Comparison of ENCODE assay signal across 26 cellular contexts in the genomic region with DNA sequence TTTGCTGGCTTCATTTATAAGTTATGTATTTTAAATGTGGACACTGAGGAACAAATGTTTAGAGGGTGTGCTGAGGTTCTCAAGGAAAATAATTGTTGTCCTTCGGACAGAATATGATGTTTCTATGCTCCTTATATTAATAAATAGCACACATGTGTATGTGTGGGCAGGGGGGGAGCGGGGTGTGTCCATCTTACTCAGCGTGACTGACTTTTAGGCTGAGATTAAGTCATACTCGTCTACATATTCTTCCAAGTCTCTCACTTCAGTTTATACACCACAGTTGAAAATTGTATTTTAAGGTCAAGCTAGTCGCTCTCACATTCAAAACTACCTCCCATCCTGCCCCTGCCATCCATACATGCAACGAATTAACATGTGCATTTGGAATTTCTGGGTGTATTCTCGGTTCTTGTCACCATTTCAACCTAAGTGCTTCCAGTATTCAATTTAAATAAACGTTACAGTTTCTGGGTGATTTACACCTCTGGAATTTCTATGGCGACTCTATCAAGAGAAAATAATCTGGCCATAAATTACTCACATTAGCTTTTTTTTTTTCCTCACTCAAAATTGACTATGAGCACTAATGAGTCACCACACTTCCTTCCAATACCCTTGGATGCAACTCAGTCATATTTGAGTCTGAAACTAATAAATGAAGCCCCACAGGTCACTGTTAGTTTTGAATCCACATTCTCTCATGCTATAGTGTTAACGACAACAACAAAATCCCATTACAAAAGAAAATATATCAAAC. TPM values are rescaled to one million over a fixed set of nuclear protein-coding genes. Genes with fewer than 3 reads are reported as not detected.
A peak's percentile ranks its signal among the peaks of the same experiment; 100 is the strongest.
DNase-seq lines count a peak whose midpoint lies in the region; ATAC-seq, FAIRE-seq and TF ChIP-seq lines count a peak whose summit lies in the region.
"Had no signal": no experiment of that assay in that cellular context is flagged by ENCODE, and none has a peak within 500 bp of the region (broad histone marks: within the 10 kb centered on the region; RNA-seq: fewer than 3 reads in every experiment).

No MANE protein-coding gene starts in this region.

- H3F3A ChIP-seq in GM23248 (ENCODE audit: insufficient read depth) = no peaks in the 10 kb centered on the region

- H3K9me3 ChIP-seq in GM23248 (ENCODE audit: low read depth) (no peaks in the 10 kb centered on the region), thyroid gland (no peaks in the 10 kb centered on the region)
- H3K9me3 ChIP-seq: Caco-2, gastrocnemius medialis, tibial nerve had no signal

- WGBS in GM23248 (ENCODE audit: low coverage in 1 of 2, low lambda C conversion rate in 2 of 2, missing lambda C conversion rate in 2 of 2), 2 experiments = 36 to 42% methylated on average over 10 of the region's 10 CpGs
- 79% methylated on average over 10 of the region's 10 CpGs for WGBS in thyroid gland, 2 donors

- no peak for TF ChIP-seq POLR2A in thyroid gland (IDR thresholded peaks at IDR 0.05)

- H3K27ac ChIP-seq in GM23248 (no peak overlapping the region), thyroid gland (no peak overlapping the region)
- H3K27ac ChIP-seq: gastrocnemius medialis, tibial nerve had no signal

- no peak for TF ChIP-seq CTCF in thyroid gland (IDR thresholded peaks at IDR 0.05)

- no peaks in the 10 kb centered on the region for H3K9me2 ChIP-seq in GM23248 (ENCODE audit: insufficient read depth)

- no peak overlapping the region for H2AFZ ChIP-seq in GM23248

- H3K4me1 ChIP-seq in GM23248 (ENCODE audit: insufficient read depth) (0 out of 2 replicates have a peak, but pooled peaks cover 5% of the 10 kb centered on the region), thyroid gland (no peaks in the 10 kb centered on the region)
- H3K4me1 ChIP-seq: Caco-2, gastrocnemius medialis had no signal

- no peaks in the 10 kb centered on the region for H3K79me2 ChIP-seq in GM23248 (ENCODE audit: insufficient read depth)

- intact Hi-C loops in thyroid gland (cut with DNase I) = no loop called here

- H3K4me2 ChIP-seq in GM23248 (ENCODE audit: unreplicated experiment) = no peak overlapping the region

- in situ Hi-C loops in GM23248 (cut with MboI) = no loop called here

- H3K36me3 ChIP-seq in GM23248 (ENCODE audit: low read depth) (no peaks in the 10 kb centered on the region), thyroid gland (no peaks in the 10 kb centered on the region)
- H3K36me3 ChIP-seq: gastrocnemius medialis, tibial nerve had no signal

- no peaks in the 10 kb centered on the region for H4K20me1 ChIP-seq in GM23248 (ENCODE audit: insufficient read depth)

- H3K4me3 ChIP-seq in GM23248 (no peak overlapping the region), thyroid gland (replicated peaks in 1 of 3) (no peak overlapping the region)
- H3K4me3 ChIP-seq: gastrocnemius medialis, GM12878, tibial nerve had no signal

- peak; percentile 74 for FAIRE-seq in RCC 7860 (lab: Jason Lieb, UNC)
- FAIRE-seq: GM12878 had no signal

- H3K9ac ChIP-seq in GM23248 = no peak overlapping the region

- DNase-seq in GM23248 (peak; percentile 9), RCC 7860 (ENCODE audit: low spot score) (peak; percentile 66), dermis blood vessel endothelial cell (peak; percentile 5), left kidney (ENCODE audit: low read depth, low spot score) (peak; percentile 24), thyroid gland (no peak)
- DNase-seq in stimulated activated CD4-positive, alpha-beta T cell treated with anti-CD3 and anti-CD28 coated beads, Interleukin-2, amount 100 ng/mL, for 24 hours = no peak
- DNase-seq: activated CD4-positive, alpha-beta T cell treated with anti-CD3 and anti-CD28 coated beads for 1 hour; activated naive CD4-positive, alpha-beta T cell; activated T-cell treated with anti-CD3 and anti-CD28 coated beads, Interleukin-2, amount 50 U/mL, for 24 hours; amniotic stem cell; Caco-2; DMS79 treated with DMSO at 0.1 percent for 48 hours; gastrocnemius medialis; NCI-H1417; NCI-H524; nucleus accumbens; Right ventricle myocardium superior; stimulated activated CD4-positive, alpha-beta T cell treated with anti-CD3 and anti-CD28 coated beads, Interleukin-12 subunit alpha, Interleukin-12 subunit beta, amount 100 ng/mL, for 4 hours; stimulated activated naive CD8-positive, alpha-beta T cell treated with anti-CD3 and anti-CD28 coated beads, Interleukin-15, amount 100 ng/mL, for 72 hours had no signal

- no peak for ATAC-seq in HG03159 (IDR thresholded peaks at IDR 0.05; ENCODE audit: unreplicated experiment)
- no peak for ATAC-seq in HG02763 (IDR thresholded peaks at IDR 0.05; ENCODE audit: unreplicated experiment)
- ATAC-seq: gastrocnemius medialis; GM12878; stimulated activated naive CD8-positive, alpha-beta T cell treated with anti-CD3 and anti-CD28 coated beads, Interleukin-15, amount 100 ng/mL, for 72 hours had no signal

- no peaks in the 10 kb centered on the region for H3K27me3 ChIP-seq in GM23248 (replicated peaks; ENCODE audit: insufficient read depth)
- no peaks in the 10 kb centered on the region for H3K27me3 ChIP-seq in thyroid gland
- H3K27me3 ChIP-seq: gastrocnemius medialis, tibial nerve had no signal

RNA-seq across cellular contexts. Expression of a gene that starts 3.2 kb away (rescaled TPM):
- total RNA-seq in GM23248 (2014; rRNA removed; shearing (Covaris generic)) = not detected in 2 replicates
- polyA plus RNA-seq in GM23248 (2016; fragmentation: Nextera tagmentation; extraction: Ambion mirVana) = not detected in 2 replicates
- total RNA-seq in dermis blood vessel endothelial cell = not detected in 2 replicates
- total RNA-seq in thyroid gland = not detected
- total RNA-seq: epithelial cell of proximal tubule, gastrocnemius medialis, kidney epithelial cell, tibial nerve had no signal
- polyA plus RNA-seq: BJ had no signal

Comparison
In these comparisons a context has a peak if more than half of its experiments do, and no peak if none do; other contexts are left out.
1. DNase-seq: peak in GM23248 (single experiment), RCC 7860 (single experiment), dermis blood vessel endothelial cell (single experiment) and left kidney (single experiment); none in stimulated activated CD4-positive, alpha-beta T cell treated with anti-CD3 and anti-CD28 coated beads, Interleukin-2, amount 100 ng/mL, for 24 hours (0 of 2) and thyroid gland (0 of 2).